Comparison of ENCODE assay signal across 35 cellular contexts in the genomic region with DNA sequence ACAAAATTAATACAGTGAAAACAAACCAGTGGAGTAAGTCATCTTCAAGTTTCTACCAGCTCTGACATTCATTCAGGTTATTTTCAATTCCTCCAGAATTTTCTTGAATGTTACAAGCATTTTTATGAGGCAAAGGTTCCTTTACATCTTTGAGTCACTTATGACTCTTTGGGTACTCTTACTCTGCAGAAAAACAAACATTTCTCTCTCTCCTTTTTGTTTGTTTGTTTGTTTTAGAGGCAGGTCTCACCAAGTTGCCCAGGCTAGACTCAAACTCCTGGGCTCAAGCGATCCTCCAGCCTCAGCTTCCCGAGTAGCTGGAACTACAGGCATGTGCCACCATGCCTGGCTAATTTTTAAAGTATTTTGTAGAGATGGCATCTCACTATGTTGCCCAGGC.
"Had no signal": no experiment of that assay in that cellular context is flagged by ENCODE, and none has a peak within 500 bp of the region (broad histone marks: within the 10 kb centered on the region; RNA-seq: fewer than 3 reads in every experiment).

No MANE protein-coding gene starts in this region.

- H3K4me3 ChIP-seq: MG63 had no signal

- DNase-seq: Karpas-422, Kasumi-1, MG63, MM.1S, MV-4-11, NCI-H1048, NCI-H1092, NCI-H1092 treated with DMSO at 0.1 percent for 48 hours, NCI-H1105, NCI-H1105 treated with DMSO at 0.1 percent for 48 hours, NCI-H1417, NCI-H1417 treated with DMSO at 0.1 percent for 48 hours, NCI-H1436, NCI-H1436 treated with DMSO at 0.1 percent for 48 hours, NCI-H146, NCI-H1694, NCI-H1694 treated with DMSO at 0.1 percent for 48 hours, NCI-H187, NCI-H187 treated with DMSO at 0.1 percent for 48 hours, NCI-H1930, NCI-H2029, NCI-H2029 treated with DMSO at 0.1 percent for 48 hours, NCI-H2081, NCI-H2081 treated with DMSO at 0.1 percent for 48 hours, NCI-H2107, NCI-H2171, NCI-H2171 treated with DMSO at 0.1 percent for 48 hours, NCI-H2227 treated with DMSO at 0.1 percent for 48 hours, NCI-H226, NCI-H345, NCI-H446, NCI-H446 treated with DMSO at 0.1 percent for 48 hours, NCI-H510A, NCI-H510A treated with DMSO at 0.1 percent for 48 hours, NCI-H524 had no signal

- H3K27me3 ChIP-seq: MG63 had no signal

- H3K9me3 ChIP-seq: MG63 had no signal

- H3K36me3 ChIP-seq: MG63 had no signal
